8 cellular contexts compared by ENCODE assay signal in genomic region chr11:797300-798092, GRCh38. TPM values are rescaled to one million over a fixed set of nuclear protein-coding genes. Genes with fewer than 3 reads are reported as not detected.
A peak's percentile ranks its signal among the peaks of the same experiment; 100 is the strongest.
DNase-seq lines count a peak whose midpoint lies in the region; TF ChIP-seq lines count a peak whose summit lies in the region.

No MANE protein-coding gene starts in this region.

- H4K20me1 ChIP-seq in GM23248 (ENCODE audit: insufficient read depth) (no peaks in the 10 kb centered on the region), neural progenitor cell (ENCODE audit: low read depth) (peaks cover 31% of the 10 kb centered on the region)

- H3K4me1 Mint-ChIP-seq in neural progenitor cell: peaks cover 14% of the 10 kb centered on the region

- H3K4me1 ChIP-seq in GM23248 (ENCODE audit: insufficient read depth): peaks cover 6% of the 10 kb centered on the region
- peaks cover 13% of the 10 kb centered on the region for H3K4me1 ChIP-seq in neural progenitor cell

- no peaks in the 10 kb centered on the region for H3K36me3 Mint-ChIP-seq in neural progenitor cell

- no peaks in the 10 kb centered on the region for H3K36me3 ChIP-seq in GM23248 (ENCODE audit: low read depth)
- no peaks in the 10 kb centered on the region for H3K36me3 ChIP-seq in neural progenitor cell

- in situ Hi-C loops in GM23248 (cut with MboI): no loop called here

- H3K9ac ChIP-seq in GM23248 (peak overlapping the region; percentile 85), neural progenitor cell (peak overlapping the region; percentile 47)

- H3F3A ChIP-seq in GM23248 (ENCODE audit: insufficient read depth) (peaks cover 4% of the 10 kb centered on the region; the same call in 1 of the 2 replicates), neural progenitor cell (ENCODE audit: low read depth) (peaks cover 9% of the 10 kb centered on the region)

- H2AFZ ChIP-seq in GM23248 (peak overlapping the region; percentile 75), neural progenitor cell (replicated peaks) (no peak overlapping the region)

- DNase-seq in DMS79 (lab: John Stamatoyannopoulos, UW) (peak; percentile 23), GM23248 (peak; percentile 93), LNCaP clone FGC (ENCODE audit: low read depth) (no peak), fibroblast of the conjunctiva (ENCODE audit: low read depth) (peak; percentile 62), neural progenitor cell (ENCODE audit: low spot score) (peak; percentile 84), superior temporal gyrus (ENCODE audit: extremely low spot score) (peak; percentile 74)
- peak; percentile 66 for DNase-seq in activated effector memory CD4-positive, alpha-beta T cell treated with Interleukin-2 at 50 U/mL for 16 hours

- H3K79me2 ChIP-seq in GM23248 (ENCODE audit: insufficient read depth) (peaks cover 12% of the 10 kb centered on the region), neural progenitor cell (ENCODE audit: low read depth) (peaks cover 14% of the 10 kb centered on the region)

- TF ChIP-seq POLR2A in Raji (IDR thresholded peaks at IDR 0.05; ENCODE audit: insufficient read depth, low read depth, low read length): peak; percentile 75; the same call in 1 of the 2 replicates

- peak overlapping the region; percentile 93 for H3K4me3 Mint-ChIP-seq in neural progenitor cell

- peak overlapping the region; percentile 84 for H3K4me2 ChIP-seq in GM23248 (ENCODE audit: unreplicated experiment)
- peak overlapping the region; percentile 79 for H3K4me2 ChIP-seq in neural progenitor cell

- H3K27ac ChIP-seq in GM23248 (peak overlapping the region; percentile 86), neural progenitor cell (no peak overlapping the region)

- H3K9me3 ChIP-seq in GM23248 (ENCODE audit: low read depth) (no peaks in the 10 kb centered on the region), neural progenitor cell (ENCODE audit: low read depth) (no peaks in the 10 kb centered on the region)

- H3K9me3 Mint-ChIP-seq in neural progenitor cell: no peaks in the 10 kb centered on the region

- H3K27me3 ChIP-seq in GM23248 (replicated peaks; ENCODE audit: insufficient read depth): no peaks in the 10 kb centered on the region
- H3K27me3 ChIP-seq in neural progenitor cell: no peaks in the 10 kb centered on the region

- TF ChIP-seq CTCF in LNCaP clone FGC (IDR thresholded peaks at IDR 0.05; ENCODE audit: control insufficient read depth, extremely low read depth, insufficient read depth) (no peak), neural progenitor cell (IDR thresholded peaks at IDR 0.05) (no peak)

- H3K27ac Mint-ChIP-seq in neural progenitor cell: no peak overlapping the region

- H3K27me3 Mint-ChIP-seq in neural progenitor cell (ENCODE audit: insufficient read depth, low read depth): peaks cover 4% of the 10 kb centered on the region

- 1% methylated on average over 41 to 55 of the region's 57 CpGs for WGBS in GM23248 (ENCODE audit: low coverage in 1 of 2, low lambda C conversion rate in 2 of 2, missing lambda C conversion rate in 2 of 2), 2 experiments

- H3K9me2 ChIP-seq in GM23248 (ENCODE audit: insufficient read depth): no peaks in the 10 kb centered on the region

- H3K4me3 ChIP-seq in GM23248 (peak overlapping the region; percentile 82), LNCaP clone FGC (ENCODE audit: low read depth, low read length) (peak overlapping the region; percentile 94), neural progenitor cell (peak overlapping the region; percentile 78)

RNA-seq across cellular contexts. Expression of gene SLC25A22, which starts 0.6 kb away (rescaled TPM):
- 10.5 and 13.9 TPM in 2 replicates for total RNA-seq in GM23248 (2014; rRNA removed; shearing (Covaris generic))
- 18.7 and 19.4 TPM in 2 replicates for polyA plus RNA-seq in GM23248 (2016; fragmentation: Nextera tagmentation; extraction: Ambion mirVana)
- 11.0 and 38.4 TPM in 2 replicates for total RNA-seq in neural progenitor cell (ENCODE audit: low replicate concordance)

RNA-seq across cellular contexts. Expression of gene PIDD1, which starts 7.5 kb away (rescaled TPM):
- 4.2 and 6.4 TPM in 2 replicates for total RNA-seq in GM23248 (2014; rRNA removed; shearing (Covaris generic))
- polyA plus RNA-seq in GM23248 (2016; fragmentation: Nextera tagmentation; extraction: Ambion mirVana): 7.3 and 8.5 TPM in 2 replicates
- total RNA-seq in neural progenitor cell (ENCODE audit: low replicate concordance): 4.8 and 34.6 TPM in 2 replicates

RNA-seq across cellular contexts. Expression of gene CEND1, which starts 7.6 kb away (rescaled TPM):
- 2.1 and 2.8 TPM in 2 replicates for total RNA-seq in GM23248 (2014; rRNA removed; shearing (Covaris generic))
- 3.4 and 3.9 TPM in 2 replicates for polyA plus RNA-seq in GM23248 (2016; fragmentation: Nextera tagmentation; extraction: Ambion mirVana)
- total RNA-seq in neural progenitor cell (ENCODE audit: low replicate concordance): 0.94 and 1.9 TPM in 2 replicates

RNA-seq across cellular contexts. Expression of gene RPLP2, which starts 12.3 kb away (rescaled TPM):
- total RNA-seq in GM23248 (2014; rRNA removed; shearing (Covaris generic)): 162 and 263 TPM in 2 replicates
- polyA plus RNA-seq in GM23248 (2016; fragmentation: Nextera tagmentation; extraction: Ambion mirVana): 726 and 744 TPM in 2 replicates
- 418 and 629 TPM in 2 replicates for total RNA-seq in neural progenitor cell (ENCODE audit: low replicate concordance)

RNA-seq across cellular contexts. Expression of gene GATD1, which starts 20.2 kb away (rescaled TPM):
- total RNA-seq in GM23248 (2014; rRNA removed; shearing (Covaris generic)): 38.3 and 45.0 TPM in 2 replicates
- 27.0 and 27.4 TPM in 2 replicates for polyA plus RNA-seq in GM23248 (2016; fragmentation: Nextera tagmentation; extraction: Ambion mirVana)
- total RNA-seq in neural progenitor cell (ENCODE audit: low replicate concordance): 24.1 and 52.9 TPM in 2 replicates
